Comparison of ENCODE assay signal across 1 cellular context in genomic region chr12:120242971-120243699, GRCh38.
TF ChIP-seq lines count a peak whose summit lies in the region.

No MANE protein-coding gene starts in this region.

TF ChIP-seq in K562, 482 proteins besides CTCF, POLR2A, EP300 and RAD21:
- peak; percentile 81 for TF ChIP-seq ZNF121 (CRISPR knock-in tag; conservative IDR thresholded peaks at IDR 0.05)
- TF ChIP-seq POLR3A (IDR thresholded peaks at IDR 0.05; ENCODE audit: borderline replicate concordance, extremely low read depth, insufficient read depth, insufficient read length): peak; percentile 2
- no peak for TF ChIP-seq ZNF79 (CRISPR knock-in tag; IDR thresholded peaks at IDR 0.05; ENCODE audit: low read depth)
- TF ChIP-seq POLR2H (tag; IDR thresholded peaks at IDR 0.05; ENCODE audit: low read depth): 0 out of 2 replicates have a peak, but pooled peaks have one; percentile 52
